In genomic region chr6:51684038-51684437, GRCh38 we compare ENCODE assay signal across 20 cellular contexts.
"Had no signal": no experiment of that assay in that cellular context is flagged by ENCODE, and none has a peak within 500 bp of the region (broad histone marks: within the 10 kb centered on the region; RNA-seq: fewer than 3 reads in every experiment).

No MANE protein-coding gene starts in this region.

- H3K27me3 Mint-ChIP-seq: activated CD4-positive, alpha-beta T cell treated with anti-CD3 and anti-CD28 coated beads for 36 hours; effector memory CD8-positive, alpha-beta T cell; naive thymus-derived CD4-positive, alpha-beta T cell had no signal

- H3K9me3 Mint-ChIP-seq: T-helper 2 cell treated with Interferon-gamma antibody and Interleukin-4, amounts not matched to agents 5 μg/mL and 100 μg/mL, for 36 hours; WTC11 had no signal

- H3K27ac ChIP-seq: epithelial cell of prostate, left lung, psoas muscle, skin epidermis, stomach, testis had no signal

- H3K9me3 ChIP-seq: left lung, psoas muscle, stomach, testis had no signal

- H3K36me3 ChIP-seq: left lung, stomach had no signal

- H3K4me1 ChIP-seq: left lung, psoas muscle, testis had no signal

- DNase-seq: activated CD4-positive, alpha-beta T cell treated with anti-CD3 and anti-CD28 coated beads for 36 hours; activated CD4-positive, alpha-beta T cell treated with anti-CD3 and anti-CD28 coated beads, Interleukin-2, amount 50 U/mL, for 48 hours; activated gamma-delta T cell; dermis blood vessel endothelial cell; effector memory CD8-positive, alpha-beta T cell; foreskin melanocyte; left lung; mesenchymal stem cell; naive thymus-derived CD4-positive, alpha-beta T cell; psoas muscle; right cardiac atrium; stimulated activated CD4-positive, alpha-beta T cell treated with anti-CD3 and anti-CD28 coated beads, Interleukin-4, amount 100 ng/mL, for 24 hours; stomach; testis had no signal

- H3K4me3 Mint-ChIP-seq: activated CD4-positive, alpha-beta T cell treated with anti-CD3 and anti-CD28 coated beads for 36 hours; effector memory CD8-positive, alpha-beta T cell; naive thymus-derived CD4-positive, alpha-beta T cell; stimulated activated effector memory CD8-positive, alpha-beta T cell treated with anti-CD3 and anti-CD28 coated beads, Interleukin-12 subunit alpha, Interleukin-12 subunit beta, amount 100 ng/mL, for 72 hours; T-helper 2 cell treated with Interferon-gamma antibody and Interleukin-4, amounts not matched to agents 5 μg/mL and 100 μg/mL, for 36 hours; WTC11 had no signal

- H3K27me3 ChIP-seq: left lung, stomach, testis had no signal

- H3K36me3 Mint-ChIP-seq: activated naive CD4-positive, alpha-beta T cell treated with anti-CD3 and anti-CD28 coated beads, Interleukin-2, amount 50 U/mL, for 72 hours; naive thymus-derived CD4-positive, alpha-beta T cell; stimulated activated effector memory CD8-positive, alpha-beta T cell treated with anti-CD3 and anti-CD28 coated beads, Interleukin-12 subunit alpha, Interleukin-12 subunit beta, amount 100 ng/mL, for 72 hours; WTC11 had no signal

- H3K27ac Mint-ChIP-seq: activated CD4-positive, alpha-beta T cell treated with anti-CD3 and anti-CD28 coated beads for 36 hours; activated naive CD4-positive, alpha-beta T cell treated with anti-CD3 and anti-CD28 coated beads, Interleukin-2, amount 50 U/mL, for 72 hours; effector memory CD8-positive, alpha-beta T cell; naive thymus-derived CD4-positive, alpha-beta T cell; stimulated activated effector memory CD8-positive, alpha-beta T cell treated with anti-CD3 and anti-CD28 coated beads, Interleukin-12 subunit alpha, Interleukin-12 subunit beta, amount 100 ng/mL, for 72 hours; T-helper 2 cell treated with Interferon-gamma antibody and Interleukin-4, amounts not matched to agents 5 μg/mL and 100 μg/mL, for 36 hours; WTC11 had no signal

- ATAC-seq: activated CD4-positive, alpha-beta T cell treated with anti-CD3 and anti-CD28 coated beads for 36 hours; activated naive CD4-positive, alpha-beta T cell treated with anti-CD3 and anti-CD28 coated beads, Interleukin-2, amount 50 U/mL, for 72 hours; effector memory CD8-positive, alpha-beta T cell; naive thymus-derived CD4-positive, alpha-beta T cell; stimulated activated effector memory CD8-positive, alpha-beta T cell treated with anti-CD3 and anti-CD28 coated beads, Interleukin-12 subunit alpha, Interleukin-12 subunit beta, amount 100 ng/mL, for 72 hours; WTC11 had no signal

- H3K4me3 ChIP-seq: left lung, psoas muscle, skin epidermis, stomach, testis had no signal

- H3K4me1 Mint-ChIP-seq: activated CD4-positive, alpha-beta T cell treated with anti-CD3 and anti-CD28 coated beads for 36 hours; naive thymus-derived CD4-positive, alpha-beta T cell; stimulated activated effector memory CD8-positive, alpha-beta T cell treated with anti-CD3 and anti-CD28 coated beads, Interleukin-12 subunit alpha, Interleukin-12 subunit beta, amount 100 ng/mL, for 72 hours had no signal
